15 cellular contexts compared by ENCODE assay signal in genomic region chr5:146206257-146206656, GRCh38. TPM values are rescaled to one million over a fixed set of nuclear protein-coding genes. Genes with fewer than 3 reads are reported as not detected.
DNase-seq lines count a peak whose midpoint lies in the region; ATAC-seq and TF ChIP-seq lines count a peak whose summit lies in the region.
"Had no signal": no experiment of that assay in that cellular context is flagged by ENCODE, and none has a peak within 500 bp of the region (broad histone marks: within the 10 kb centered on the region; RNA-seq: fewer than 3 reads in every experiment).

No MANE protein-coding gene starts in this region.

- H3K27ac Mint-ChIP-seq in activated naive CD8-positive, alpha-beta T cell, result no peak overlapping the region
- peak overlapping the region; percentile 13 for H3K27ac Mint-ChIP-seq in progenitor cell of endocrine pancreas
- H3K27ac Mint-ChIP-seq: mesothelial cell of epicardium had no signal

- H3K36me3 Mint-ChIP-seq in activated T-cell treated with anti-CD3 and anti-CD28 coated beads, Interleukin-2, amount 50 U/mL, for 4 hours (ENCODE audit: insufficient read depth), result peaks cover 3% of the 10 kb centered on the region
- H3K36me3 Mint-ChIP-seq in activated naive CD8-positive, alpha-beta T cell, result no peaks in the 10 kb centered on the region
- H3K36me3 Mint-ChIP-seq in progenitor cell of endocrine pancreas (ENCODE audit: insufficient read depth), result peaks cover 2% of the 10 kb centered on the region

- H3K4me1 Mint-ChIP-seq in activated T-cell treated with anti-CD3 and anti-CD28 coated beads, Interleukin-2, amount 50 U/mL, for 4 hours (ENCODE audit: low read depth), result peaks cover 45% of the 10 kb centered on the region
- peaks cover 43% of the 10 kb centered on the region for H3K4me1 Mint-ChIP-seq in activated naive CD8-positive, alpha-beta T cell (ENCODE audit: low read depth)
- H3K4me1 Mint-ChIP-seq in progenitor cell of endocrine pancreas (ENCODE audit: low read depth), result peaks cover 5% of the 10 kb centered on the region

- TF ChIP-seq POLR2A in NB4 (IDR thresholded peaks at IDR 0.05; ENCODE audit: extremely low read depth, insufficient read length), result no peak

- peak overlapping the region; percentile 60 for H3K4me3 ChIP-seq in NB4 (ENCODE audit: low read depth, low read length)
- H3K4me3 ChIP-seq: body of pancreas, upper lobe of left lung had no signal

- TF ChIP-seq CTCF in NB4 (IDR thresholded peaks at IDR 0.05; ENCODE audit: low read depth, low read length) (no peak), progenitor cell of endocrine pancreas (IDR thresholded peaks at IDR 0.05; ENCODE audit: unreplicated experiment) (no peak)

- intact Hi-C loops in posterior vena cava (cut with DNase I), result no loop called here

- H3K9me3 Mint-ChIP-seq in activated T-cell treated with anti-CD3 and anti-CD28 coated beads, Interleukin-2, amount 50 U/mL, for 4 hours, result no peaks in the 10 kb centered on the region
- no peaks in the 10 kb centered on the region for H3K9me3 Mint-ChIP-seq in activated naive CD8-positive, alpha-beta T cell (ENCODE audit: low read depth)
- H3K9me3 Mint-ChIP-seq in progenitor cell of endocrine pancreas (ENCODE audit: low read depth), result no peaks in the 10 kb centered on the region
- H3K9me3 Mint-ChIP-seq: mesothelial cell of epicardium had no signal

- no peak for ATAC-seq in activated T-cell treated with anti-CD3 and anti-CD28 coated beads, Interleukin-2, amount 50 U/mL, for 4 hours
- ATAC-seq in GM19397 (IDR thresholded peaks at IDR 0.05; ENCODE audit: unreplicated experiment), result no peak
- ATAC-seq: body of pancreas had no signal

- DNase-seq in activated T-cell treated with anti-CD3 and anti-CD28 coated beads, Interleukin-2, amount 50 U/mL, for 4 hours, result no peak
- DNase-seq in activated T-cell treated with anti-CD3 and anti-CD28 coated beads for 4 hours, result no peak
- DNase-seq in NB4 (ENCODE audit: low read depth), result no peak
- no peak for DNase-seq in progenitor cell of endocrine pancreas (ENCODE audit: low spot score, unreplicated experiment)
- DNase-seq in RPMI8226, result no peak
- DNase-seq in posterior vena cava (ENCODE audit: low spot score), result no peak
- DNase-seq: activated CD4-positive, alpha-beta T cell treated with anti-CD3 and anti-CD28 coated beads for 48 hours; activated gamma-delta T cell; body of pancreas; MM.1S; stimulated activated CD4-positive, alpha-beta T cell treated with anti-CD3 and anti-CD28 coated beads, Interleukin-4, amount 100 ng/mL, for 4 hours; upper lobe of left lung had no signal

- no peaks in the 10 kb centered on the region for H3K27me3 Mint-ChIP-seq in activated T-cell treated with anti-CD3 and anti-CD28 coated beads, Interleukin-2, amount 50 U/mL, for 4 hours (ENCODE audit: low read depth)
- no peaks in the 10 kb centered on the region for H3K27me3 Mint-ChIP-seq in activated naive CD8-positive, alpha-beta T cell
- H3K27me3 Mint-ChIP-seq in progenitor cell of endocrine pancreas, result no peaks in the 10 kb centered on the region

- peak overlapping the region; percentile 75 for H3K4me3 Mint-ChIP-seq in activated T-cell treated with anti-CD3 and anti-CD28 coated beads, Interleukin-2, amount 50 U/mL, for 4 hours
- peak overlapping the region; percentile 67 for H3K4me3 Mint-ChIP-seq in activated naive CD8-positive, alpha-beta T cell
- no peak overlapping the region for H3K4me3 Mint-ChIP-seq in progenitor cell of endocrine pancreas (ENCODE audit: low read depth)
- H3K4me3 Mint-ChIP-seq: mesothelial cell of epicardium had no signal

RNA-seq across cellular contexts. Expression of gene RBM27, which starts 2.9 kb away (rescaled TPM):
- total RNA-seq in activated T-cell treated with anti-CD3 and anti-CD28 coated beads, Interleukin-2, amount 50 U/mL, for 4 hours, result 10 to 100 TPM; 26.3 to 29.1 (median 28.8) TPM
- total RNA-seq in progenitor cell of endocrine pancreas, result 24.1 and 28.6 TPM in 2 replicates
- total RNA-seq in posterior vena cava, result 10 to 100 TPM; 13.4 to 18.6 TPM

RNA-seq across cellular contexts. Expression of gene LARS1, which starts 23.8 kb away (rescaled TPM):
- total RNA-seq in activated T-cell treated with anti-CD3 and anti-CD28 coated beads, Interleukin-2, amount 50 U/mL, for 4 hours, result 100 to 1,000 TPM; 163 to 178 (median 170) TPM
- total RNA-seq in progenitor cell of endocrine pancreas (180 and 185 TPM in 2 replicates), posterior vena cava (100 to 1,000 TPM in 1 of 2 donors, 10 to 100 TPM in 1; 90.0 to 117 TPM)
